Comparison of ENCODE assay signal across 10 cellular contexts in the genomic region with DNA sequence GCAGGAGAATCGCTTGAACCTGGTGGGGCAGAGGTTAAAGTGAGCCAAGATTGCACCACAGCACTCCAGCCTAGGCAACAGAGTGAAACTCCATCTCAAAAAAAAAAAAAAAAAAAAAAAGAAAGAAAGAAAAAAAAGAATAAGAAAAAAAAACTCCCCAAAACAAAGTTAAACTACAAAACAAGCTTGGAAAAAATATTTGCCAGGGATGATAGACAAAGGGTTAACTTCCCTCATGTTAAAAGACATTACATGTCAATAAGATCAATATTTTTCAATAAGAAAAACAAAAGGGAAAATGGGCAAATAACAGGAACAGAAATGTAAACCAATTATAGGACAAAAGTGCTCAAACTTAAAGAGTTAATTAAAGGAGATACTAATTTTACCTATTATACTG. TPM values are rescaled to one million over a fixed set of nuclear protein-coding genes. Genes with fewer than 3 reads are reported as not detected.
DNase-seq lines count a peak whose midpoint lies in the region; ATAC-seq and TF ChIP-seq lines count a peak whose summit lies in the region.
"Had no signal": no experiment of that assay in that cellular context is flagged by ENCODE, and none has a peak within 500 bp of the region (broad histone marks: within the 10 kb centered on the region; RNA-seq: fewer than 3 reads in every experiment).

No MANE protein-coding gene starts in this region.

- H3K4me3 ChIP-seq in GM12865 (ENCODE audit: low read depth, low read length) = peak overlapping the region; percentile 44
- H3K4me3 ChIP-seq in iPS-15b (ENCODE audit: low read depth, low read length) = peak overlapping the region; percentile 49
- H3K4me3 ChIP-seq in smooth muscle cell = peak overlapping the region; percentile 61

- no peaks in the 10 kb centered on the region for H3K36me3 ChIP-seq in iPS-15b (ENCODE audit: control insufficient read depth, insufficient read depth, low read length)
- H3K36me3 ChIP-seq in smooth muscle cell (ENCODE audit: low read depth) = no peaks in the 10 kb centered on the region

- H3K4me2 ChIP-seq in smooth muscle cell = peak overlapping the region; percentile 90

- H3K9me3 Mint-ChIP-seq in activated naive CD8-positive, alpha-beta T cell (ENCODE audit: low read depth) = no peaks in the 10 kb centered on the region

- no peaks in the 10 kb centered on the region for H3K27me3 Mint-ChIP-seq in activated naive CD8-positive, alpha-beta T cell

- H3K79me2 ChIP-seq in smooth muscle cell (ENCODE audit: low read depth) = peaks cover 39% of the 10 kb centered on the region

- no peak overlapping the region for H2AFZ ChIP-seq in smooth muscle cell (ENCODE audit: low read depth)

- in situ Hi-C loops in GM13976 (cut with MboI; ENCODE audit: low sequenced_read_pairs, unreplicated experiment) = no loop called here

- H3K27ac ChIP-seq in smooth muscle cell (ENCODE audit: low read depth) = no peak overlapping the region

- TF ChIP-seq CTCF in GM12865 (IDR thresholded peaks at IDR 0.05; ENCODE audit: insufficient read depth, low read depth, low read length, missing control alignments) (no peak), smooth muscle cell (IDR thresholded peaks at IDR 0.05; ENCODE audit: borderline replicate concordance, insufficient read depth, poor library complexity, severe bottlenecking) (no peak), GM13976 (IDR thresholded peaks at IDR 0.05; ENCODE audit: borderline replicate concordance, control extremely low read depth, extremely low read depth, insufficient read depth, missing control alignments) (no peak)

- 82% methylated on average over 1 of the region's 1 CpG for WGBS in smooth muscle cell (ENCODE audit: low lambda C conversion rate)

- no peak overlapping the region for H3K9ac ChIP-seq in iPS-15b (ENCODE audit: low read depth, low read length)
- no peak overlapping the region for H3K9ac ChIP-seq in smooth muscle cell (ENCODE audit: low read depth)

- H3K4me1 Mint-ChIP-seq in activated naive CD8-positive, alpha-beta T cell (ENCODE audit: low read depth) = peaks cover 45% of the 10 kb centered on the region

- ATAC-seq in GM19324 (IDR thresholded peaks at IDR 0.05; ENCODE audit: low FRiP score, unreplicated experiment) = no peak

- no peaks in the 10 kb centered on the region for H3K36me3 Mint-ChIP-seq in activated naive CD8-positive, alpha-beta T cell

- H3K27me3 ChIP-seq in iPS-15b (ENCODE audit: control insufficient read depth, insufficient read depth, low read length) (no peaks in the 10 kb centered on the region), smooth muscle cell (ENCODE audit: low read depth) (no peaks in the 10 kb centered on the region)

- H3K9me3 ChIP-seq in iPS-15b (ENCODE audit: control insufficient read depth, insufficient read depth, low read length) = no peaks in the 10 kb centered on the region
- H3K9me3 ChIP-seq in smooth muscle cell (replicated peaks; ENCODE audit: low read depth) = no peaks in the 10 kb centered on the region

- H3K27ac Mint-ChIP-seq in activated naive CD8-positive, alpha-beta T cell = no peak overlapping the region

- no peak for DNase-seq in GM12865 (ENCODE audit: low read depth)
- no peak for DNase-seq in smooth muscle cell (lab: John Stamatoyannopoulos, UW; ENCODE audit: unreplicated experiment)
- no peak for DNase-seq in GM13976 (ENCODE audit: low spot score)
- no peak for DNase-seq in HCEC 1CT
- DNase-seq in NCI-H1417 (lab: John Stamatoyannopoulos, UW) = no peak

- H4K20me1 ChIP-seq in smooth muscle cell (ENCODE audit: low read depth) = no peaks in the 10 kb centered on the region

- H3K4me3 Mint-ChIP-seq in activated naive CD8-positive, alpha-beta T cell = peak overlapping the region; percentile 63

- H3K4me1 ChIP-seq in iPS-15b (ENCODE audit: control insufficient read depth, insufficient read depth, low read length) = peaks cover 26% of the 10 kb centered on the region
- peaks cover 43% of the 10 kb centered on the region for H3K4me1 ChIP-seq in smooth muscle cell (ENCODE audit: low read depth)

- peaks cover 12% of the 10 kb centered on the region for H3F3A ChIP-seq in smooth muscle cell (ENCODE audit: low read depth)

RNA-seq across cellular contexts. Expression of gene HIGD1C, which starts 26.4 kb away (rescaled TPM):
- not detected in 2 replicates for total RNA-seq in smooth muscle cell
- not detected in 2 replicates for polyA plus RNA-seq in smooth muscle cell
- total RNA-seq: astrocyte; T-helper 2 cell treated with Interferon-gamma antibody and Interleukin-4, amounts not matched to agents 100 ng/mL and 5 ng/mL, for 36 hours had no signal
